ENCODE assay signal across 15 cellular contexts in genomic region chr4:139154134-139154421, GRCh38. TPM values are rescaled to one million over a fixed set of nuclear protein-coding genes. Genes with fewer than 3 reads are reported as not detected.
DNase-seq lines count a peak whose midpoint lies in the region; ATAC-seq and TF ChIP-seq lines count a peak whose summit lies in the region.
"Had no signal": no experiment of that assay in that cellular context is flagged by ENCODE, and none has a peak within 500 bp of the region (broad histone marks: within the 10 kb centered on the region; RNA-seq: fewer than 3 reads in every experiment).

No MANE protein-coding gene starts in this region.

- H3K9me3 ChIP-seq in hepatocyte (ENCODE audit: low read depth), result no peaks in the 10 kb centered on the region
- no peaks in the 10 kb centered on the region for H3K9me3 ChIP-seq in parathyroid adenoma (ENCODE audit: control insufficient read depth, low read length)
- no peaks in the 10 kb centered on the region; the same call in 1 of the 2 replicates for H3K9me3 ChIP-seq in BE2C
- H3K9me3 ChIP-seq: HAP-1 had no signal

- DNase-seq in GM23338 (ENCODE audit: low spot score) (no peak), hepatocyte (ENCODE audit: low spot score) (no peak), MV-4-11 (lab: John Stamatoyannopoulos, UW) (no peak), BE2C (no peak), posterior cingulate gyrus (no peak)
- no peak for DNase-seq in activated naive CD4-positive, alpha-beta T cell treated with anti-CD3 and anti-CD28 coated beads, Interleukin-2, amount 10 ng/mL, durations not matched to agents 7 days and 5 days
- DNase-seq: CD4-positive, alpha-beta memory T cell; NCI-H1417 treated with DMSO at 0.1 percent for 48 hours; NCI-H2029 treated with DMSO at 0.1 percent for 48 hours; NCI-H510A treated with DMSO at 0.1 percent for 48 hours; SIG-M5 had no signal

- H3K27ac ChIP-seq in GM23338 (ENCODE audit: low read depth), result peak overlapping the region; percentile 98
- H3K27ac ChIP-seq in KMS-11, result no peak overlapping the region
- H3K27ac ChIP-seq in hepatocyte, result peak overlapping the region; percentile 56
- no peak overlapping the region for H3K27ac ChIP-seq in parathyroid adenoma
- H3K27ac ChIP-seq: HL-60 had no signal

- TF ChIP-seq CTCF in GM23338 (conservative IDR thresholded peaks at IDR 0.05; ENCODE audit: low read depth in 2 of 2), result no peak
- TF ChIP-seq CTCF in KMS-11 (conservative IDR thresholded peaks at IDR 0.05; ENCODE audit: low read depth, low read length), result no peak
- no peak for TF ChIP-seq CTCF in hepatocyte (IDR thresholded peaks at IDR 0.05; ENCODE audit: poor library complexity)
- TF ChIP-seq CTCF in parathyroid adenoma (IDR thresholded peaks at IDR 0.05), result no peak
- TF ChIP-seq CTCF in BE2C (IDR thresholded peaks at IDR 0.05; ENCODE audit: low read depth, low read length), result no peak

- H3K27me3 Mint-ChIP-seq in GM23338 (ENCODE audit: insufficient read depth, low read depth, poor library complexity), result peaks cover 3% of the 10 kb centered on the region
- no peaks in the 10 kb centered on the region for H3K27me3 Mint-ChIP-seq in activated naive CD4-positive, alpha-beta T cell treated with anti-CD3 and anti-CD28 coated beads, Interleukin-2, amount 10 ng/mL, durations not matched to agents 7 days and 5 days
- H3K27me3 Mint-ChIP-seq: CD4-positive, alpha-beta memory T cell had no signal

- intact Hi-C loops in posterior cingulate gyrus (cut with DNase I), result no loop called here

- no peaks in the 10 kb centered on the region for H3K27me3 ChIP-seq in GM23338 (ENCODE audit: insufficient read depth)
- no peaks in the 10 kb centered on the region for H3K27me3 ChIP-seq in KMS-11 (ENCODE audit: insufficient read depth, low read depth)
- no peaks in the 10 kb centered on the region for H3K27me3 ChIP-seq in hepatocyte
- no peaks in the 10 kb centered on the region for H3K27me3 ChIP-seq in parathyroid adenoma (ENCODE audit: control insufficient read depth, insufficient read depth, low read length)
- H3K27me3 ChIP-seq in BE2C, result no peaks in the 10 kb centered on the region

- H3K79me2 ChIP-seq in GM23338 (replicated peaks; ENCODE audit: insufficient read depth) (peaks cover 63% of the 10 kb centered on the region), KMS-11 (ENCODE audit: insufficient read depth, low read depth) (peaks cover 78% of the 10 kb centered on the region), hepatocyte (peaks cover 81% of the 10 kb centered on the region), parathyroid adenoma (peaks cover 11% of the 10 kb centered on the region)

- H3K36me3 ChIP-seq in GM23338 (ENCODE audit: insufficient read depth) (no peaks in the 10 kb centered on the region), KMS-11 (ENCODE audit: insufficient read depth) (no peaks in the 10 kb centered on the region; the same call in 1 of the 2 replicates), hepatocyte (replicated peaks; ENCODE audit: insufficient read depth, low read depth) (no peaks in the 10 kb centered on the region), parathyroid adenoma (ENCODE audit: control insufficient read depth, insufficient read depth, low read length) (no peaks in the 10 kb centered on the region), BE2C (no peaks in the 10 kb centered on the region)
- H3K36me3 ChIP-seq: HAP-1 had no signal

- H3K4me2 ChIP-seq in GM23338 (peak overlapping the region; percentile 33), KMS-11 (0 out of 2 replicates have a peak overlapping the region, but pooled peaks have one; percentile 9), hepatocyte (peak overlapping the region; percentile 42), parathyroid adenoma (ENCODE audit: low read length) (peak overlapping the region; percentile 44)

- H3K36me3 Mint-ChIP-seq in GM23338 (ENCODE audit: low read depth), result no peaks in the 10 kb centered on the region
- no peaks in the 10 kb centered on the region for H3K36me3 Mint-ChIP-seq in activated naive CD4-positive, alpha-beta T cell treated with anti-CD3 and anti-CD28 coated beads, Interleukin-2, amount 10 ng/mL, durations not matched to agents 7 days and 5 days

- H3K4me3 Mint-ChIP-seq in GM23338, result peak overlapping the region; percentile 47; the same call in 1 of the 3 replicates
- no peak overlapping the region for H3K4me3 Mint-ChIP-seq in activated naive CD4-positive, alpha-beta T cell treated with anti-CD3 and anti-CD28 coated beads, Interleukin-2, amount 10 ng/mL, durations not matched to agents 7 days and 5 days
- H3K4me3 Mint-ChIP-seq: CD4-positive, alpha-beta memory T cell had no signal

- H3K4me3 ChIP-seq in GM23338 (peak overlapping the region; percentile 9; the same call in 1 of the 2 replicates), KMS-11 (IDR thresholded peaks at IDR 0.05; ENCODE audit: insufficient read depth, low read depth, low read length) (no peak overlapping the region), hepatocyte (no peak overlapping the region), parathyroid adenoma (ENCODE audit: low read depth, low read length) (peak overlapping the region; percentile 9), BE2C (ENCODE audit: low read depth, low read length) (no peak overlapping the region)
- H3K4me3 ChIP-seq: HAP-1 had no signal

- ATAC-seq in GM23338, result no peak

- H3K4me1 Mint-ChIP-seq in GM23338, result peaks cover 50% of the 10 kb centered on the region
- H3K4me1 Mint-ChIP-seq in activated naive CD4-positive, alpha-beta T cell treated with anti-CD3 and anti-CD28 coated beads, Interleukin-2, amount 10 ng/mL, durations not matched to agents 7 days and 5 days, result no peaks in the 10 kb centered on the region

- H3F3A ChIP-seq in GM23338 (replicated peaks; ENCODE audit: low read depth), result peaks cover 3% of the 10 kb centered on the region; the same call in 1 of the 2 replicates

- H3K4me1 ChIP-seq in GM23338 (ENCODE audit: insufficient read depth), result peaks cover 39% of the 10 kb centered on the region
- peaks cover 27% of the 10 kb centered on the region for H3K4me1 ChIP-seq in KMS-11 (ENCODE audit: low read depth, poor library complexity, severe bottlenecking)
- peaks cover 17% of the 10 kb centered on the region for H3K4me1 ChIP-seq in hepatocyte (ENCODE audit: insufficient read depth)
- no peaks in the 10 kb centered on the region for H3K4me1 ChIP-seq in parathyroid adenoma
- H3K4me1 ChIP-seq in BE2C, result no peaks in the 10 kb centered on the region

- WGBS in hepatocyte (ENCODE audit: low lambda C conversion rate, missing lambda C conversion rate), result 51% methylated on average over 2 of the region's 2 CpGs

- H4K20me1 ChIP-seq in GM23338 (replicated peaks; ENCODE audit: insufficient read depth), result no peaks in the 10 kb centered on the region
- H4K20me1 ChIP-seq in KMS-11 (ENCODE audit: insufficient read depth), result 0 out of 2 replicates have a peak, but pooled peaks cover 4% of the 10 kb centered on the region
- H4K20me1 ChIP-seq in hepatocyte (ENCODE audit: insufficient read depth, poor library complexity, severe bottlenecking), result no peaks in the 10 kb centered on the region

- no peaks in the 10 kb centered on the region for H3K9me2 ChIP-seq in GM23338 (ENCODE audit: insufficient read depth)
- no peaks in the 10 kb centered on the region for H3K9me2 ChIP-seq in hepatocyte (replicated peaks; ENCODE audit: insufficient read depth)

- H3K9ac ChIP-seq in KMS-11, result no peak overlapping the region
- H3K9ac ChIP-seq in parathyroid adenoma, result no peak overlapping the region

- no peaks in the 10 kb centered on the region for H3K9me3 Mint-ChIP-seq in GM23338
- no peaks in the 10 kb centered on the region for H3K9me3 Mint-ChIP-seq in activated naive CD4-positive, alpha-beta T cell treated with anti-CD3 and anti-CD28 coated beads, Interleukin-2, amount 10 ng/mL, durations not matched to agents 7 days and 5 days
- H3K9me3 Mint-ChIP-seq: CD4-positive, alpha-beta memory T cell had no signal

- H3K27ac Mint-ChIP-seq in GM23338, result peak overlapping the region; percentile 98
- H3K27ac Mint-ChIP-seq in activated naive CD4-positive, alpha-beta T cell treated with anti-CD3 and anti-CD28 coated beads, Interleukin-2, amount 10 ng/mL, durations not matched to agents 7 days and 5 days, result no peak overlapping the region

- CTCF ChIA-PET in activated naive CD4-positive, alpha-beta T cell treated with anti-CD3 and anti-CD28 coated beads, Interleukin-2, amount 10 ng/mL, durations not matched to agents 7 days and 5 days (lab: Charles Lee), result no interaction called here

- H2AFZ ChIP-seq in GM23338, result no peak overlapping the region
- no peak overlapping the region for H2AFZ ChIP-seq in KMS-11 (ENCODE audit: low read depth)
- no peak overlapping the region for H2AFZ ChIP-seq in hepatocyte
- no peak overlapping the region for H2AFZ ChIP-seq in parathyroid adenoma

TF ChIP-seq in GM23338, 12 proteins besides CTCF, POLR2A, EP300 and RAD21 (continues in another document):
- TF ChIP-seq CREB1 (CRISPR knock-in tag; IDR thresholded peaks at IDR 0.05; ENCODE audit: low read depth) (no peak), POLR2AphosphoS5 (IDR thresholded peaks at IDR 0.05; ENCODE audit: low read depth) (no peak), ZNF114 (CRISPR knock-in tag; IDR thresholded peaks at IDR 0.05) (no peak), EZH2 (IDR thresholded peaks at IDR 0.05; ENCODE audit: low read depth, unreplicated experiment) (no peak), ZNF331 (CRISPR knock-in tag; IDR thresholded peaks at IDR 0.05; ENCODE audit: low read depth) (no peak), JUNB (IDR thresholded peaks at IDR 0.05; ENCODE audit: unreplicated experiment) (no peak), NANOG (IDR thresholded peaks at IDR 0.05; ENCODE audit: borderline replicate concordance) (no peak)

RNA-seq across cellular contexts. Expression of gene ELF2, which starts 22.9 kb away (rescaled TPM):
- 35.2 and 48.8 TPM in 2 replicates for total RNA-seq in GM23338 (2014; rRNA removed; shearing (Covaris generic))
- polyA plus RNA-seq in GM23338 (2016; fragmentation: Nextera tagmentation; extraction: Ambion mirVana), result 33.2 and 38.2 TPM in 2 replicates
- total RNA-seq in hepatocyte, result 42.5 and 46.9 TPM in 2 replicates
- 23.8 and 33.1 TPM in 2 replicates for polyA plus RNA-seq in hepatocyte
- 14.0 TPM for polyA plus RNA-seq in BE2C (2012; ENCODE audit: insufficient read depth, insufficient read length, low read depth)

Comparison
In these comparisons a context has a peak if more than half of its experiments do, and no peak if none do; other contexts are left out.
1. H3K27ac ChIP-seq: peak in GM23338 (single experiment) and hepatocyte (single experiment); none in KMS-11 (single experiment) and parathyroid adenoma (single experiment).
2. H3K4me3 ChIP-seq: peak in GM23338 (single experiment) and parathyroid adenoma (single experiment); none in KMS-11 (single experiment), hepatocyte (single experiment) and BE2C (single experiment).
3. Peak in every context shown above with its lines, with median percentiles within 50 percentile points of each other: H3K4me2 ChIP-seq.